Comparison of ENCODE assay signal across 8 cellular contexts in genomic region chr3:124730920-124731297, GRCh38. TPM values are rescaled to one million over a fixed set of nuclear protein-coding genes. Genes with fewer than 3 reads are reported as not detected.
DNase-seq lines count a peak whose midpoint lies in the region; ATAC-seq and TF ChIP-seq lines count a peak whose summit lies in the region.

No MANE protein-coding gene starts in this region.

- no peak for ATAC-seq in natural killer cell
- ATAC-seq in omental fat pad (ENCODE audit: low FRiP score), result no peak
- no peak for ATAC-seq in HG03565 (IDR thresholded peaks at IDR 0.05; ENCODE audit: unreplicated experiment)

- peak overlapping the region; percentile 98 to 99 for H3K27ac Mint-ChIP-seq in natural killer cell

- H3K36me3 ChIP-seq in Karpas-422 (ENCODE audit: insufficient read depth, low read length), result peaks cover 22% of the 10 kb centered on the region; the same call in 1 of the 2 replicates

- peak overlapping the region; percentile 95 for H3K9ac ChIP-seq in Karpas-422 (ENCODE audit: low read length)

- CTCF ChIA-PET in AG04449 (lab: Yijun Ruan, JAX), result interaction anchor here (1.0 to 2.8 kb wide), 5 partner anchors 9 to 171 kb away, joined by 3 to 14 read pairs (median 9); no protein-coding TSS in a partner anchor

- no peak for DNase-seq in AG04449 (ENCODE audit: low read depth, low spot score)
- DNase-seq in Karpas-422, result no peak
- DNase-seq in choroid plexus epithelial cell (ENCODE audit: low read depth), result no peak
- DNase-seq in natural killer cell, result no peak
- DNase-seq in NCI-H345 treated with DMSO at 0.1 percent for 48 hours (lab: John Stamatoyannopoulos, UW; ENCODE audit: unreplicated experiment), result no peak
- no peak for DNase-seq in omental fat pad (ENCODE audit: low spot score)
- DNase-seq in nucleus accumbens (lab: John Stamatoyannopoulos, UW), result no peak

- H3K79me2 ChIP-seq in Karpas-422 (ENCODE audit: low read length), result peaks cover 52% of the 10 kb centered on the region

- H3K4me2 ChIP-seq in Karpas-422 (ENCODE audit: low read depth, low read length, poor library complexity, severe bottlenecking), result peak overlapping the region; percentile 95

- H3K4me1 ChIP-seq in Karpas-422 (ENCODE audit: low read length), result peaks cover 27% of the 10 kb centered on the region

- no peaks in the 10 kb centered on the region for H3K27me3 ChIP-seq in Karpas-422 (ENCODE audit: low read length)

- peak overlapping the region; percentile 100 for H3K4me3 Mint-ChIP-seq in natural killer cell

- H3K4me3 ChIP-seq in AG04449 (ENCODE audit: low read depth, low read length) (peak overlapping the region; percentile 100), Karpas-422 (ENCODE audit: low read length) (peak overlapping the region; percentile 95), choroid plexus epithelial cell (ENCODE audit: low read depth, low read length) (peak overlapping the region; percentile 99)

- H4K20me1 ChIP-seq in Karpas-422 (ENCODE audit: insufficient read depth, low read depth, low read length), result peaks cover 7% of the 10 kb centered on the region; the same call in 1 of the 2 replicates

- peaks cover 11 to 12% of the 10 kb centered on the region in 2 donors for H3K27me3 Mint-ChIP-seq in natural killer cell (ENCODE audit: low read depth in 2 of 2)

- no peaks in the 10 kb centered on the region for H3K9me3 Mint-ChIP-seq in natural killer cell

- peaks cover 22 to 28% of the 10 kb centered on the region in 2 donors for H3K4me1 Mint-ChIP-seq in natural killer cell

- no peak overlapping the region for H2AFZ ChIP-seq in Karpas-422 (ENCODE audit: low read length)

- no peak overlapping the region for H3K27ac ChIP-seq in Karpas-422 (ENCODE audit: low read length)

- intact Hi-C loops in natural killer cell (cut with micrococcal nuclease), result no loop called here

- H3K36me3 Mint-ChIP-seq in natural killer cell, result no peaks in the 10 kb centered on the region

- POLR2A ChIA-PET in AG04449 (lab: Yijun Ruan, JAX), result no interaction called here

- TF ChIP-seq CTCF in AG04449 (IDR thresholded peaks at IDR 0.05; ENCODE audit: insufficient read depth, low read length, missing control alignments) (no peak), choroid plexus epithelial cell (conservative IDR thresholded peaks at IDR 0.05; ENCODE audit: low read depth, low read length) (no peak), natural killer cell (IDR thresholded peaks at IDR 0.05) (no peak), omental fat pad (IDR thresholded peaks at IDR 0.05) (no peak)

- no peaks in the 10 kb centered on the region for H3K9me2 ChIP-seq in Karpas-422 (replicated peaks; ENCODE audit: insufficient read depth, low read length)

- H3K9me3 ChIP-seq in Karpas-422 (ENCODE audit: low read length), result no peaks in the 10 kb centered on the region

RNA-seq across cellular contexts. Expression of gene UMPS, which starts 0.7 kb away (rescaled TPM):
- 17.4 and 30.2 TPM in 2 replicates for total RNA-seq in Karpas-422 (2014; rRNA removed; shearing (Covaris generic); ENCODE audit: low replicate concordance)
- 10 to 100 TPM in 2 of 3 donors, 1 to 10 TPM in 1; 9.1 to 21.2 (median 12.2) TPM for total RNA-seq in natural killer cell
- total RNA-seq in omental fat pad, result 10 to 100 TPM; 20.7 to 37.2 (median 28.2) TPM
